Comparison of ENCODE assay signal across 2 cellular contexts in genomic region chr13:41606646-41607045, GRCh38.
TF ChIP-seq lines count a peak whose summit lies in the region.

No MANE protein-coding gene starts in this region.

TF ChIP-seq in IMR-90, 13 proteins besides CTCF, POLR2A, EP300 and RAD21:
- TF ChIP-seq NFE2L2 (IDR thresholded peaks at IDR 0.05; ENCODE audit: low read depth, low read length) (no peak), RCOR1 (IDR thresholded peaks at IDR 0.05; ENCODE audit: insufficient replicate concordance, low read length) (no peak), SMC3 (IDR thresholded peaks at IDR 0.05; ENCODE audit: low read depth, low read length) (no peak), MAFK (IDR thresholded peaks at IDR 0.05; ENCODE audit: low read depth, low read length) (no peak), MXI1 (IDR thresholded peaks at IDR 0.05; ENCODE audit: borderline replicate concordance, low read depth, low read length) (no peak), RFX5 (IDR thresholded peaks at IDR 0.05; ENCODE audit: low read depth, low read length) (no peak), CEBPB (IDR thresholded peaks at IDR 0.05; ENCODE audit: low read depth, low read length) (no peak), FOS (IDR thresholded peaks at IDR 0.05; ENCODE audit: low read depth, low read length) (no peak)
- TF ChIP-seq, protein P1, sequence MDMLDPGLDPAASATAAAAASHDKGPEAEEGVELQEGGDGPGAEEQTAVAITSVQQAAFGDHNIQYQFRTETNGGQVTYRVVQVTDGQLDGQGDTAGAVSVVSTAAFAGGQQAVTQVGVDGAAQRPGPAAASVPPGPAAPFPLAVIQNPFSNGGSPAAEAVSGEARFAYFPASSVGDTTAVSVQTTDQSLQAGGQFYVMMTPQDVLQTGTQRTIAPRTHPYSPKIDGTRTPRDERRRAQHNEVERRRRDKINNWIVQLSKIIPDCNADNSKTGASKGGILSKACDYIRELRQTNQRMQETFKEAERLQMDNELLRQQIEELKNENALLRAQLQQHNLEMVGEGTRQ (IDR thresholded peaks at IDR 0.05; ENCODE audit: low read depth, low read length): no peak

TF ChIP-seq in HepG2, 621 proteins besides CTCF, POLR2A, EP300 and RAD21 (continues in another document):
- TF ChIP-seq ZBTB7A (CRISPR knock-in tag; IDR thresholded peaks at IDR 0.05) (no peak), GABPA (IDR thresholded peaks at IDR 0.05; ENCODE audit: low read depth, low read length) (no peak), GABPA (CRISPR knock-in tag; IDR thresholded peaks at IDR 0.05; ENCODE audit: low read depth) (peak; percentile 39; the same call in 1 of the 2 replicates), ZNF496 (CRISPR knock-in tag; IDR thresholded peaks at IDR 0.05; ENCODE audit: insufficient replicate concordance) (no peak), ZNF274 (CRISPR knock-in tag; IDR thresholded peaks at IDR 0.05) (no peak), ZNF747 (CRISPR knock-in tag; IDR thresholded peaks at IDR 0.05; ENCODE audit: borderline replicate concordance) (no peak), FOXA1 (IDR thresholded peaks at IDR 0.05) (no peak), FOXA1 (CRISPR knock-in tag; IDR thresholded peaks at IDR 0.05) (peak; percentile 61), ISL2 (CRISPR knock-in tag; IDR thresholded peaks at IDR 0.05) (peak; percentile 51; the same call in 1 of the 2 replicates), TCF7L2 (IDR thresholded peaks at IDR 0.05; ENCODE audit: low read depth, low read length) (peak; percentile 33; the same call in 1 of the 2 replicates), SOX5 (CRISPR knock-in tag; IDR thresholded peaks at IDR 0.05; ENCODE audit: borderline replicate concordance) (peak; percentile 69; the same call in 1 of the 2 replicates), TEAD3 (CRISPR knock-in tag; optimal IDR thresholded peaks at IDR 0.05; ENCODE audit: borderline replicate concordance) (peak; percentile 82), KDM4B (CRISPR knock-in tag; IDR thresholded peaks at IDR 0.05) (no peak), ZNF230 (CRISPR knock-in tag; IDR thresholded peaks at IDR 0.05) (no peak), FOXJ3 (CRISPR knock-in tag; IDR thresholded peaks at IDR 0.05; ENCODE audit: borderline replicate concordance) (0 out of 2 replicates have a peak, but pooled peaks have one; percentile 18), ZFY (CRISPR knock-in tag; IDR thresholded peaks at IDR 0.05) (peak; percentile 38; the same call in 1 of the 2 replicates), FOXP4 (CRISPR knock-in tag; IDR thresholded peaks at IDR 0.05) (0 out of 2 replicates have a peak, but pooled peaks have one; percentile 16), RCOR2 (CRISPR knock-in tag; IDR thresholded peaks at IDR 0.05) (0 out of 2 replicates have a peak, but pooled peaks have one; percentile 58), SKI (IDR thresholded peaks at IDR 0.05; ENCODE audit: partially characterized antibody) (peak; percentile 77), HDAC1 (CRISPR knock-in tag; IDR thresholded peaks at IDR 0.05) (0 out of 2 replicates have a peak, but pooled peaks have one; percentile 20), TBL1XR1 (IDR thresholded peaks at IDR 0.05; ENCODE audit: borderline replicate concordance, low read length, partially characterized antibody) (peak; percentile 58), RARA (CRISPR knock-in tag; IDR thresholded peaks at IDR 0.05) (peak; percentile 72), NR2F1 (CRISPR knock-in tag; IDR thresholded peaks at IDR 0.05) (peak; percentile 59 to 63; a peak in 2 of 4 replicates), HNF4A (CRISPR knock-in tag; IDR thresholded peaks at IDR 0.05) (peak; percentile 96), MED8 (CRISPR knock-in tag; IDR thresholded peaks at IDR 0.05; ENCODE audit: insufficient replicate concordance) (no peak), EHMT2 (IDR thresholded peaks at IDR 0.05; ENCODE audit: borderline replicate concordance, low read depth, low read length) (0 out of 2 replicates have a peak, but pooled peaks have one; percentile 39), ZMYM4 (CRISPR knock-in tag; IDR thresholded peaks at IDR 0.05) (peak; percentile 96), ELF3 (CRISPR knock-in tag; IDR thresholded peaks at IDR 0.05) (0 out of 2 replicates have a peak, but pooled peaks have one; percentile 23), NONO (IDR thresholded peaks at IDR 0.05) (no peak), NONO (CRISPR knock-in tag; conservative IDR thresholded peaks at IDR 0.05) (no peak), CREM (IDR thresholded peaks at IDR 0.05) (peak; percentile 60; the same call in 1 of the 2 replicates), CREM (CRISPR knock-in tag; IDR thresholded peaks at IDR 0.05) (no peak), AFF4 (CRISPR knock-in tag; IDR thresholded peaks at IDR 0.05) (no peak), ZNF639 (CRISPR knock-in tag; conservative IDR thresholded peaks at IDR 0.05) (no peak), PITX1 (CRISPR knock-in tag; IDR thresholded peaks at IDR 0.05) (no peak)
- TF ChIP-seq, protein P2, sequence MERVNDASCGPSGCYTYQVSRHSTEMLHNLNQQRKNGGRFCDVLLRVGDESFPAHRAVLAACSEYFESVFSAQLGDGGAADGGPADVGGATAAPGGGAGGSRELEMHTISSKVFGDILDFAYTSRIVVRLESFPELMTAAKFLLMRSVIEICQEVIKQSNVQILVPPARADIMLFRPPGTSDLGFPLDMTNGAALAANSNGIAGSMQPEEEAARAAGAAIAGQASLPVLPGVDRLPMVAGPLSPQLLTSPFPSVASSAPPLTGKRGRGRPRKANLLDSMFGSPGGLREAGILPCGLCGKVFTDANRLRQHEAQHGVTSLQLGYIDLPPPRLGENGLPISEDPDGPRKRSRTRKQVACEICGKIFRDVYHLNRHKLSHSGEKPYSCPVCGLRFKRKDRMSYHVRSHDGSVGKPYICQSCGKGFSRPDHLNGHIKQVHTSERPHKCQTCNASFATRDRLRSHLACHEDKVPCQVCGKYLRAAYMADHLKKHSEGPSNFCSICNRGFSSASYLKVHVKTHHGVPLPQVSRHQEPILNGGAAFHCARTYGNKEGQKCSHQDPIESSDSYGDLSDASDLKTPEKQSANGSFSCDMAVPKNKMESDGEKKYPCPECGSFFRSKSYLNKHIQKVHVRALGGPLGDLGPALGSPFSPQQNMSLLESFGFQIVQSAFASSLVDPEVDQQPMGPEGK (CRISPR knock-in tag; IDR thresholded peaks at IDR 0.05): peak; percentile 71
- TF ChIP-seq, protein P3, sequence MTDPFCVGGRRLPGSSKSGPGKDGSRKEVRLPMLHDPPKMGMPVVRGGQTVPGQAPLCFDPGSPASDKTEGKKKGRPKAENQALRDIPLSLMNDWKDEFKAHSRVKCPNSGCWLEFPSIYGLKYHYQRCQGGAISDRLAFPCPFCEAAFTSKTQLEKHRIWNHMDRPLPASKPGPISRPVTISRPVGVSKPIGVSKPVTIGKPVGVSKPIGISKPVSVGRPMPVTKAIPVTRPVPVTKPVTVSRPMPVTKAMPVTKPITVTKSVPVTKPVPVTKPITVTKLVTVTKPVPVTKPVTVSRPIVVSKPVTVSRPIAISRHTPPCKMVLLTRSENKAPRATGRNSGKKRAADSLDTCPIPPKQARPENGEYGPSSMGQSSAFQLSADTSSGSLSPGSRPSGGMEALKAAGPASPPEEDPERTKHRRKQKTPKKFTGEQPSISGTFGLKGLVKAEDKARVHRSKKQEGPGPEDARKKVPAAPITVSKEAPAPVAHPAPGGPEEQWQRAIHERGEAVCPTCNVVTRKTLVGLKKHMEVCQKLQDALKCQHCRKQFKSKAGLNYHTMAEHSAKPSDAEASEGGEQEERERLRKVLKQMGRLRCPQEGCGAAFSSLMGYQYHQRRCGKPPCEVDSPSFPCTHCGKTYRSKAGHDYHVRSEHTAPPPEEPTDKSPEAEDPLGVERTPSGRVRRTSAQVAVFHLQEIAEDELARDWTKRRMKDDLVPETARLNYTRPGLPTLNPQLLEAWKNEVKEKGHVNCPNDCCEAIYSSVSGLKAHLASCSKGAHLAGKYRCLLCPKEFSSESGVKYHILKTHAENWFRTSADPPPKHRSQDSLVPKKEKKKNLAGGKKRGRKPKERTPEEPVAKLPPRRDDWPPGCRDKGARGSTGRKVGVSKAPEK (CRISPR knock-in tag; IDR thresholded peaks at IDR 0.05; ENCODE audit: borderline replicate concordance): no peak
- TF ChIP-seq, protein P4, sequence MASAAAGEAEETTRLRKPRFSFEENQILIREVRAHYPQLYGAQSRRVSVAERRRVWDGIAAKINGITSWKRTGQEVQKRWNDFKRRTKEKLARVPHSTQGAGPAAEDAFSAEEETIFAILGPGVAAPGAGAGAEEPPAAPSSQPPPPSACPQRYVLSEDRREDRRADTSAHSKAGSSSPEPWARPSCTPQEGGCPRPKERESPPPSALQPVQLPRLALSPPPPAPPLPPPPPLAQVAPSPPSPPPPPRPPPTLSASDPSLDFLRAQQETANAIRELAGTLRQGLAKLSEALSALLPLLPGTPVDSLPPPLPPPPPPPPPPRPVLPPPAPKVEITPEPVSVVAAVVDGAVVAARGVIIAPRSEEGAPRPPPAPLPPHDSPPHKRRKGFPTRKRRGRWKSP (CRISPR knock-in tag; IDR thresholded peaks at IDR 0.05): no peak
- TF ChIP-seq, protein P5, sequence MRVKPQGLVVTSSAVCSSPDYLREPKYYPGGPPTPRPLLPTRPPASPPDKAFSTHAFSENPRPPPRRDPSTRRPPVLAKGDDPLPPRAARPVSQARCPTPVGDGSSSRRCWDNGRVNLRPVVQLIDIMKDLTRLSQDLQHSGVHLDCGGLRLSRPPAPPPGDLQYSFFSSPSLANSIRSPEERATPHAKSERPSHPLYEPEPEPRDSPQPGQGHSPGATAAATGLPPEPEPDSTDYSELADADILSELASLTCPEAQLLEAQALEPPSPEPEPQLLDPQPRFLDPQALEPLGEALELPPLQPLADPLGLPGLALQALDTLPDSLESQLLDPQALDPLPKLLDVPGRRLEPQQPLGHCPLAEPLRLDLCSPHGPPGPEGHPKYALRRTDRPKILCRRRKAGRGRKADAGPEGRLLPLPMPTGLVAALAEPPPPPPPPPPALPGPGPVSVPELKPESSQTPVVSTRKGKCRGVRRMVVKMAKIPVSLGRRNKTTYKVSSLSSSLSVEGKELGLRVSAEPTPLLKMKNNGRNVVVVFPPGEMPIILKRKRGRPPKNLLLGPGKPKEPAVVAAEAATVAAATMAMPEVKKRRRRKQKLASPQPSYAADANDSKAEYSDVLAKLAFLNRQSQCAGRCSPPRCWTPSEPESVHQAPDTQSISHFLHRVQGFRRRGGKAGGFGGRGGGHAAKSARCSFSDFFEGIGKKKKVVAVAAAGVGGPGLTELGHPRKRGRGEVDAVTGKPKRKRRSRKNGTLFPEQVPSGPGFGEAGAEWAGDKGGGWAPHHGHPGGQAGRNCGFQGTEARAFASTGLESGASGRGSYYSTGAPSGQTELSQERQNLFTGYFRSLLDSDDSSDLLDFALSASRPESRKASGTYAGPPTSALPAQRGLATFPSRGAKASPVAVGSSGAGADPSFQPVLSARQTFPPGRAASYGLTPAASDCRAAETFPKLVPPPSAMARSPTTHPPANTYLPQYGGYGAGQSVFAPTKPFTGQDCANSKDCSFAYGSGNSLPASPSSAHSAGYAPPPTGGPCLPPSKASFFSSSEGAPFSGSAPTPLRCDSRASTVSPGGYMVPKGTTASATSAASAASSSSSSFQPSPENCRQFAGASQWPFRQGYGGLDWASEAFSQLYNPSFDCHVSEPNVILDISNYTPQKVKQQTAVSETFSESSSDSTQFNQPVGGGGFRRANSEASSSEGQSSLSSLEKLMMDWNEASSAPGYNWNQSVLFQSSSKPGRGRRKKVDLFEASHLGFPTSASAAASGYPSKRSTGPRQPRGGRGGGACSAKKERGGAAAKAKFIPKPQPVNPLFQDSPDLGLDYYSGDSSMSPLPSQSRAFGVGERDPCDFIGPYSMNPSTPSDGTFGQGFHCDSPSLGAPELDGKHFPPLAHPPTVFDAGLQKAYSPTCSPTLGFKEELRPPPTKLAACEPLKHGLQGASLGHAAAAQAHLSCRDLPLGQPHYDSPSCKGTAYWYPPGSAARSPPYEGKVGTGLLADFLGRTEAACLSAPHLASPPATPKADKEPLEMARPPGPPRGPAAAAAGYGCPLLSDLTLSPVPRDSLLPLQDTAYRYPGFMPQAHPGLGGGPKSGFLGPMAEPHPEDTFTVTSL (CRISPR knock-in tag; IDR thresholded peaks at IDR 0.05; ENCODE audit: borderline replicate concordance): 0 out of 2 replicates have a peak, but pooled peaks have one; percentile 27
